8 cellular contexts compared by ENCODE assay signal in the genomic region with DNA sequence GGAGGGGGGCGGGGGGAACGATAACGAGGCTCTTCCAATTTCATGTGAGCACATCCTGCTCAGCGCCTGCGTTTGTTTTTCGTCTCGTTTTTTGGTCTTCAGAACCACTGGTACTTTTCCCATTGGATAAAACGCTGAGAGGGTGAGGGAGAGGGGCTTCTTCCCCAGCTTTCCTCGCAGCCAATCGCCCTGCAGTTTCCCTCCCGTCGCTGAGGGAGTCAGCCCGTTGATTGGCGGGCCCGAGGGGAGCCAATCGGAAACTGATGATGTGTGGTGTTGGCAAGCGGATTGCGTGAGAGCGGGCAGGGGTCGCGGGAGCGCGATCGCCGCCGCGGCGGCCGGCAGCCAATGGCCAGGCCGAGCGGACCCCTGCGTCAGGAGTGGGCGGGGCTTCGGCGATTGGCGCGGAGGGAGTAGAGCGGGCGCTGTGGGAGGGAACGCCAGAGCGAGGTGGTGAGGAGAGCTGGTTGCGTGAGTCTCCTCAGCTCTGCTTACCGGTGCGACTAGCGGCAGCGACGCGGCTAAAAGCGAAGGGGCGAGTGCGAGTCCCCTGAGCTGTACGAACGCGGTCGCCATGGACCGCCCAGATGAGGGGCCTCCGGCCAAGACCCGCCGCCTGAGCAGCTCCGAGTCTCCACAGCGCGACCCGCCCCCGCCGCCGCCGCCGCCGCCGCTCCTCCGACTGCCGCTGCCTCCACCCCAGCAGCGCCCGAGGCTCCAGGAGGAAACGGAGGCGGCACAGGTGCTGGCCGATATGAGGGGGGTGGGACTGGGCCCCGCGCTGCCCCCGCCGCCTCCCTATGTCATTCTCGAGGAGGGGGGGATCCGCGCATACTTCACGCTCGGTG. TPM values are rescaled to one million over a fixed set of nuclear protein-coding genes. Genes with fewer than 3 reads are reported as not detected.
A peak's percentile ranks its signal among the peaks of the same experiment; 100 is the strongest.
DNase-seq lines count a peak whose midpoint lies in the region; ATAC-seq and TF ChIP-seq lines count a peak whose summit lies in the region.

A gene (plus strand): TSS at position 443 of the 848 bp plus-strand sequence. CDS start 132 bp downstream, at position 575.

- POLR2A ChIA-PET in GM10248 (lab: Yijun Ruan, JAX), result interaction anchor here (0.7 to 1.9 kb wide), 6 partner anchors 9 to 104 kb away, joined by 3 to 10 read pairs (median 6); a partner anchor contains a TSS

- H3K9me3 Mint-ChIP-seq in activated naive CD8-positive, alpha-beta T cell (ENCODE audit: low read depth), result no peaks in the 10 kb centered on the region
- peaks cover 8% of the 10 kb centered on the region for H3K9me3 Mint-ChIP-seq in glutamatergic neuron (ENCODE audit: unreplicated experiment)

- H4K20me1 ChIP-seq in osteoblast (ENCODE audit: insufficient read depth, low read length), result peaks cover 23% of the 10 kb centered on the region

- no peak within 1 kb of the TSS for H2AFZ ChIP-seq in osteoblast (ENCODE audit: low read length)

- no peak for TF ChIP-seq CTCF in GM10248 (IDR thresholded peaks at IDR 0.05; ENCODE audit: control extremely low read depth, extremely low read depth, low read depth, missing control alignments)
- no peak for TF ChIP-seq CTCF in glutamatergic neuron (IDR thresholded peaks at IDR 0.05; ENCODE audit: partially characterized antibody, unreplicated experiment)
- TF ChIP-seq CTCF in osteoblast (IDR thresholded peaks at IDR 0.05; ENCODE audit: extremely low read depth, low read depth, low read length), result no peak
- no peak for TF ChIP-seq CTCF in thoracic aorta (IDR thresholded peaks at IDR 0.05)

- ATAC-seq in HG02623 (IDR thresholded peaks at IDR 0.05; ENCODE audit: unreplicated experiment), result peak; percentile 90
- peak; percentile 83 for ATAC-seq in thoracic aorta (ENCODE audit: insufficient number of reproducible peaks, low FRiP score, low read depth)

- H3K4me1 ChIP-seq in osteoblast (ENCODE audit: insufficient read depth, low read length), result peaks cover 18% of the 10 kb centered on the region
- H3K4me1 ChIP-seq in thoracic aorta (ENCODE audit: control insufficient read depth in 1 of 2, low read depth in 2 of 2), result peaks cover 5 to 34% of the 10 kb centered on the region in 2 donors

- peak within 1 kb of the TSS; percentile 80 for H3K4me3 ChIP-seq in osteoblast (ENCODE audit: insufficient read depth, low read length)
- H3K4me3 ChIP-seq in thoracic aorta, result peak within 1 kb of the TSS; percentile 83

- H3K9me3 ChIP-seq in osteoblast (ENCODE audit: low read depth, low read length) (no peaks in the 10 kb centered on the region), thoracic aorta (no peaks in the 10 kb centered on the region)

- H3K36me3 Mint-ChIP-seq in activated naive CD8-positive, alpha-beta T cell, result peaks cover 6% of the 10 kb centered on the region
- H3K36me3 Mint-ChIP-seq in glutamatergic neuron (ENCODE audit: unreplicated experiment), result peaks cover 3% of the 10 kb centered on the region

- CTCF ChIA-PET in GM10248 (lab: Yijun Ruan, JAX), result interaction anchor here (2.1 kb wide), 1 partner anchor 11 kb away, joined by 7 read pairs; no protein-coding TSS in a partner anchor

- no peaks in the 10 kb centered on the region for H3K27me3 Mint-ChIP-seq in activated naive CD8-positive, alpha-beta T cell
- H3K27me3 Mint-ChIP-seq in glutamatergic neuron (ENCODE audit: unreplicated experiment), result peaks cover 8% of the 10 kb centered on the region

- H3K27me3 ChIP-seq in osteoblast (ENCODE audit: insufficient read depth, low read length), result no peaks in the 10 kb centered on the region
- no peaks in the 10 kb centered on the region for H3K27me3 ChIP-seq in thoracic aorta (replicated peaks; ENCODE audit: insufficient read depth)

- H3K36me3 ChIP-seq in osteoblast (ENCODE audit: insufficient read depth, low read length), result peaks cover 31% of the 10 kb centered on the region
- peaks cover 12% of the 10 kb centered on the region for H3K36me3 ChIP-seq in thoracic aorta

- H3K4me3 Mint-ChIP-seq in activated naive CD8-positive, alpha-beta T cell, result peak within 1 kb of the TSS; percentile 94
- peak within 1 kb of the TSS; percentile 97 for H3K4me3 Mint-ChIP-seq in glutamatergic neuron (ENCODE audit: unreplicated experiment)

- H3K27ac Mint-ChIP-seq in activated naive CD8-positive, alpha-beta T cell, result peak within 1 kb of the TSS; percentile 97
- peak within 1 kb of the TSS; percentile 82 for H3K27ac Mint-ChIP-seq in glutamatergic neuron (ENCODE audit: unreplicated experiment)

- peaks cover 31% of the 10 kb centered on the region for H3K79me2 ChIP-seq in osteoblast (ENCODE audit: insufficient read depth, low read length)

- peak; percentile 90 for DNase-seq in GM10248 (ENCODE audit: extremely low spot score)
- peak; percentile 91 for DNase-seq in NCI-H1105 (lab: John Stamatoyannopoulos, UW)
- DNase-seq in SKM-1 treated with dmso at 0.1 percent for 144 hours (lab: John Stamatoyannopoulos, UW; ENCODE audit: unreplicated experiment), result peak; percentile 90
- peak; percentile 93 for DNase-seq in glutamatergic neuron
- peak; percentile 98 for DNase-seq in osteoblast (ENCODE audit: insufficient read length, low spot score, missing footprints)
- DNase-seq in thoracic aorta (ENCODE audit: low spot score), result peak; percentile 78

- peaks cover 47% of the 10 kb centered on the region for H3K4me1 Mint-ChIP-seq in activated naive CD8-positive, alpha-beta T cell (ENCODE audit: low read depth)
- peaks cover 4% of the 10 kb centered on the region for H3K4me1 Mint-ChIP-seq in glutamatergic neuron (ENCODE audit: low read depth, unreplicated experiment)

- H3K4me2 ChIP-seq in osteoblast (ENCODE audit: insufficient read depth, low read length), result peak within 1 kb of the TSS; percentile 88

- H3K27ac ChIP-seq in osteoblast (ENCODE audit: low read depth, low read length) (peak within 1 kb of the TSS; percentile 76), thoracic aorta (peak within 1 kb of the TSS; percentile 88 to 93)

RNA-seq across cellular contexts. Expression of the gene that starts here (rescaled TPM):
- total RNA-seq in glutamatergic neuron (ENCODE audit: unreplicated experiment), result 10.2 TPM
- 13.6 and 15.9 TPM in 2 replicates for total RNA-seq in osteoblast
- 100 to 1,000 TPM in 1 of 2 donors, 10 to 100 TPM in 1; 83.0 to 117 TPM for total RNA-seq in thoracic aorta

Comparison
In these comparisons a context has a peak if more than half of its experiments do, and no peak if none do; other contexts are left out.
1. Peak in every context shown above with its lines: DNase-seq, ATAC-seq, H3K4me3 ChIP-seq and H3K27ac ChIP-seq.